In the genomic region with DNA sequence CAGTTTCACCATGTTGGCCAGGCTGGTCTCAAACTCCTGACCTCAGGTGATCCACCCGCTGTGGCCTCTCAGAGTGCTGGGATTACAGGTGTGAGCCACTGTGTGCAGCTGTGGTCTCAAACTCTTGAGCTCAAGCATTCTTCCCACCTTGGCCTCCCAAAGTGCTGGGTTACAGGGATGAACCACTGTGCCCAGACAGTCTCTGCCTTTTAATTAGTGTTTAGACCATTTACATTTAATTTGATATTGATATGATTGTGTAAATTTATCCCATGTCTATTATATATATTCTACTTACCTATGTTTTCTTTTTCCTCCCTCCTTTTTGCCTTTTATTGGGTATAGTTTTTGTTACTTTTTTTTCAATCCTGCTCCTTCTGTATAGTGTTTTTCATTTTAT, we compare ENCODE assay signal across 18 cellular contexts. TPM values are rescaled to one million over a fixed set of nuclear protein-coding genes. Genes with fewer than 3 reads are reported as not detected.
DNase-seq lines count a peak whose midpoint lies in the region; ATAC-seq, FAIRE-seq and TF ChIP-seq lines count a peak whose summit lies in the region.
"Had no signal": no experiment of that assay in that cellular context is flagged by ENCODE, and none has a peak within 500 bp of the region (broad histone marks: within the 10 kb centered on the region; RNA-seq: fewer than 3 reads in every experiment).

No MANE protein-coding gene starts in this region.

- intact Hi-C loops in activated CD4-positive, alpha-beta T cell treated with anti-CD3 and anti-CD28 coated beads, Interleukin-2, amount 10 ng/mL, durations not matched to agents 24 days and 14 days (cut with micrococcal nuclease): no loop called here
- intact Hi-C loops in GM12878 (cut with micrococcal nuclease; ENCODE audit: unreplicated experiment): no loop called here
- intact Hi-C loops in sciatic nerve (cut with DNase I): no loop called here

- H3K4me3 ChIP-seq in Loucy (ENCODE audit: low read length, poor library complexity, severe bottlenecking): no peak overlapping the region
- 0 out of 2 replicates have a peak overlapping the region, but pooled peaks have one; percentile 90 for H3K4me3 ChIP-seq in GM12878
- H3K4me3 ChIP-seq: mucosa of descending colon had no signal

- no peak for DNase-seq in activated CD4-positive, alpha-beta T cell treated with anti-CD3 and anti-CD28 coated beads, Interleukin-2, amount 10 ng/mL, durations not matched to agents 24 days and 14 days
- DNase-seq in activated CD4-positive, alpha-beta T cell treated with anti-CD3 and anti-CD28 coated beads for 1 hour: no peak
- DNase-seq in GM12878 (ENCODE audit: low read depth, low spot score): no peak
- no peak for DNase-seq in neural crest cell (ENCODE audit: low read depth, low spot score)
- DNase-seq in sciatic nerve (ENCODE audit: low spot score): no peak
- no peak for DNase-seq in NCI-H1417 (lab: John Stamatoyannopoulos, UW)
- DNase-seq: amygdala; KG1; mucosa of descending colon; NCI-H1105 treated with DMSO at 0.1 percent for 48 hours; posterior cingulate gyrus; Right ventricle myocardium superior; stimulated activated CD4-positive, alpha-beta T cell treated with anti-CD3 and anti-CD28 coated beads, Interleukin-12 subunit alpha, Interleukin-12 subunit beta, amount 100 ng/mL, for 4 hours had no signal

- H3K27ac ChIP-seq in GM12878 (ENCODE audit: control insufficient read depth, insufficient read depth): no peak overlapping the region
- H3K27ac ChIP-seq: epithelial cell of prostate had no signal

- H4K20me1 ChIP-seq in Loucy (ENCODE audit: insufficient read depth, low read length, poor library complexity, severe bottlenecking) (no peaks in the 10 kb centered on the region), GM12878 (ENCODE audit: control insufficient read depth, insufficient read depth) (no peaks in the 10 kb centered on the region)

- no peak overlapping the region for H3K27ac Mint-ChIP-seq in activated CD4-positive, alpha-beta T cell treated with anti-CD3 and anti-CD28 coated beads, Interleukin-2, amount 10 ng/mL, durations not matched to agents 24 days and 14 days
- no peak overlapping the region for H3K27ac Mint-ChIP-seq in neural crest cell (ENCODE audit: unreplicated experiment)

- H3K9ac ChIP-seq in Loucy (ENCODE audit: low read depth, low read length, poor library complexity, severe bottlenecking) (no peak overlapping the region), GM12878 (ENCODE audit: control insufficient read depth, insufficient read depth, low read length) (no peak overlapping the region)

- no peaks in the 10 kb centered on the region for H3K9me2 ChIP-seq in Loucy (replicated peaks; ENCODE audit: low read depth, low read length)

- RAD21 ChIA-PET in GM12878 (lab: Charles Lee; ENCODE audit: unreplicated experiment): interaction anchor here (1.8 to 2.4 kb wide), 2 partner anchors 28 to 498 kb away, joined by 7 to 20 read pairs; partner anchors contain the start of genes FAM98C, MRPS12 and SARS2

- H3K9me3 ChIP-seq in Loucy (ENCODE audit: insufficient read depth, low read depth, low read length): no peaks in the 10 kb centered on the region
- H3K9me3 ChIP-seq in GM12878 (replicated peaks; ENCODE audit: control insufficient read depth, insufficient read depth, low read length): no peaks in the 10 kb centered on the region; the same call in 2 of the 3 replicates
- H3K9me3 ChIP-seq: mucosa of descending colon had no signal

- SMC1A ChIA-PET in GM12878 (lab: Charles Lee; ENCODE audit: uncharacterized antibody, unreplicated experiment): interaction anchor here (1.2 kb wide), 1 partner anchor 35 kb away, joined by 5 read pairs; no protein-coding TSS in a partner anchor

- TF ChIP-seq POLR2A in GM12878 (IDR thresholded peaks at IDR 0.05; ENCODE audit: low read depth, low read length): no peak

- H3K4me2 ChIP-seq in Loucy (ENCODE audit: low read depth, low read length, poor library complexity, severe bottlenecking) (peak overlapping the region; percentile 92), GM12878 (ENCODE audit: control insufficient read depth, insufficient read depth) (peak overlapping the region; percentile 15; the same call in 1 of the 2 replicates)

- no peak for ATAC-seq in GM12878
- no peak for ATAC-seq in sciatic nerve
- ATAC-seq in GM18502 (IDR thresholded peaks at IDR 0.05; ENCODE audit: poor library complexity, unreplicated experiment): no peak
- ATAC-seq: mucosa of descending colon had no signal

- no peak for TF ChIP-seq EP300 in GM12878 (IDR thresholded peaks at IDR 0.05; ENCODE audit: borderline replicate concordance in 1 of 2, control insufficient read depth in 1 of 2, low read depth in 2 of 2, low read length in 2 of 2)

- H3K4me1 Mint-ChIP-seq in activated CD4-positive, alpha-beta T cell treated with anti-CD3 and anti-CD28 coated beads, Interleukin-2, amount 10 ng/mL, durations not matched to agents 24 days and 14 days: peaks cover 35% of the 10 kb centered on the region
- H3K4me1 Mint-ChIP-seq in neural crest cell: peaks cover 32% of the 10 kb centered on the region

- H3F3A ChIP-seq in Loucy (ENCODE audit: low read depth): no peaks in the 10 kb centered on the region

- H3K4me3 Mint-ChIP-seq in activated CD4-positive, alpha-beta T cell treated with anti-CD3 and anti-CD28 coated beads, Interleukin-2, amount 10 ng/mL, durations not matched to agents 24 days and 14 days: peak overlapping the region; percentile 66
- peak overlapping the region; percentile 93 for H3K4me3 Mint-ChIP-seq in neural crest cell

- no peaks in the 10 kb centered on the region for H3K27me3 Mint-ChIP-seq in activated CD4-positive, alpha-beta T cell treated with anti-CD3 and anti-CD28 coated beads, Interleukin-2, amount 10 ng/mL, durations not matched to agents 24 days and 14 days
- no peaks in the 10 kb centered on the region for H3K27me3 Mint-ChIP-seq in neural crest cell (ENCODE audit: low read depth)

- FAIRE-seq in GM12878 (lab: Jason Lieb, UNC): no peak
- FAIRE-seq: A204.1, keratinocyte had no signal

- TF ChIP-seq RAD21 in GM12878 (IDR thresholded peaks at IDR 0.05; ENCODE audit: insufficient read depth, low read depth, low read length): no peak

- peaks cover 18% of the 10 kb centered on the region for H3K79me2 ChIP-seq in Loucy (ENCODE audit: insufficient read depth, low read length)
- peaks cover 22% of the 10 kb centered on the region for H3K79me2 ChIP-seq in GM12878 (ENCODE audit: control insufficient read depth, insufficient read depth, low read length)

- in situ Hi-C loops in GM12878 (cut with MboI): no loop called here

- no peaks in the 10 kb centered on the region for H3K9me3 Mint-ChIP-seq in activated CD4-positive, alpha-beta T cell treated with anti-CD3 and anti-CD28 coated beads, Interleukin-2, amount 10 ng/mL, durations not matched to agents 24 days and 14 days
- H3K9me3 Mint-ChIP-seq in neural crest cell: no peaks in the 10 kb centered on the region

- TF ChIP-seq CTCF in Loucy (conservative IDR thresholded peaks at IDR 0.05; ENCODE audit: low read length) (no peak), GM12878 (IDR thresholded peaks at IDR 0.05 in 2 of 3, conservative IDR thresholded peaks at IDR 0.05 in 1 of 3; ENCODE audit: control insufficient read depth in 2 of 3, extremely low read depth in 1 of 3, insufficient read depth in 1 of 3, low read depth in 3 of 3, low read length in 3 of 3) (no peak), neural crest cell (conservative IDR thresholded peaks at IDR 0.05) (no peak)

- H2AFZ ChIP-seq in Loucy (ENCODE audit: low read length) (no peak overlapping the region), GM12878 (ENCODE audit: control insufficient read depth, low read depth, low read length) (no peak overlapping the region)

- peaks cover 33% of the 10 kb centered on the region for H3K36me3 Mint-ChIP-seq in activated CD4-positive, alpha-beta T cell treated with anti-CD3 and anti-CD28 coated beads, Interleukin-2, amount 10 ng/mL, durations not matched to agents 24 days and 14 days (ENCODE audit: low read depth)
- peaks cover 2% of the 10 kb centered on the region for H3K36me3 Mint-ChIP-seq in neural crest cell (ENCODE audit: low read depth)

- no peaks in the 10 kb centered on the region for H3K27me3 ChIP-seq in Loucy (ENCODE audit: insufficient read depth, low read length, poor library complexity, severe bottlenecking)
- no peaks in the 10 kb centered on the region for H3K27me3 ChIP-seq in GM12878 (replicated peaks in 1 of 2; ENCODE audit: control insufficient read depth in 2 of 2, insufficient read depth in 2 of 2, low read length in 1 of 2)

- CTCF ChIA-PET in GM12878 (lab: Yijun Ruan, JAX): interaction anchor here (2.0 to 3.7 kb wide), 4 partner anchors 14 to 499 kb away, joined by 5 to 50 read pairs (median 15); partner anchors contain the start of genes FAM98C, MRPS12 and SARS2

- no TSS peak for BruUV-seq in GM12878 (replicated peaks; lab: Mats Ljungman, UMichigan)

- H3K4me1 ChIP-seq in Loucy (ENCODE audit: insufficient read depth, low read length, poor library complexity, severe bottlenecking) (peaks cover 17% of the 10 kb centered on the region), GM12878 (ENCODE audit: control insufficient read depth, insufficient read depth, low read length) (peaks cover 5% of the 10 kb centered on the region)

- POLR2A ChIA-PET in GM12878 (lab: Charles Lee): interaction anchor here (0.6 kb wide), 1 partner anchor 109 kb away, joined by 3 read pairs; no protein-coding TSS in a partner anchor

- 100% methylated on average over 1 of the region's 1 CpG for whole genome bisulfite sequencing in GM12878 (ENCODE audit: insufficient coverage, insufficient replicate concordance, low lambda C conversion rate, missing lambda C conversion rate)

- no peaks in the 10 kb centered on the region; the same call in 1 of the 2 replicates for H3K36me3 ChIP-seq in Loucy (ENCODE audit: insufficient read depth, low read length)
- peaks cover 7 to 8% of the 10 kb centered on the region in 2 experiments; a peak in 3 of 4 replicates for H3K36me3 ChIP-seq in GM12878 (ENCODE audit: control insufficient read depth in 2 of 2, insufficient read depth in 2 of 2, low read length in 1 of 2)

RNA-seq across cellular contexts. Expression of gene NFKBIB, which starts 1.9 kb away (rescaled TPM):
- total RNA-seq in activated CD4-positive, alpha-beta T cell treated with anti-CD3 and anti-CD28 coated beads, Interleukin-2, amount 10 ng/mL, durations not matched to agents 24 days and 14 days: 89.2 and 89.7 TPM in 2 replicates
- 5.3 and 5.4 TPM in 2 replicates for total RNA-seq in GM12878 (2013; cell fraction: nucleolus; rRNA removed)
- 45.0 and 52.2 TPM in 2 replicates for total RNA-seq in GM12878 (2014; rRNA removed)
- 11.0 and 11.7 TPM in 2 replicates for total RNA-seq in GM12878 (2014; rRNA removed; fragmentation: Illumina TruSeq; extraction: Trizol)
- total RNA-seq in GM12878 (2021): 47.6 and 54.6 TPM in 2 replicates
- polyA plus RNA-seq in GM12878 (2011; ENCODE audit: low read depth): 7.9 TPM
- polyA plus RNA-seq in GM12878 (2011; rRNA removed): 12.4 and 25.7 TPM in 2 replicates
- polyA plus RNA-seq in GM12878 (2011; cell fraction: cytosol; rRNA removed): 39.6 and 60.6 TPM in 2 replicates
- polyA plus RNA-seq in GM12878 (2011; cell fraction: nucleus; rRNA removed): 19.5 and 32.3 TPM in 2 replicates
- polyA plus RNA-seq in GM12878 (2012): 25.0 and 28.6 TPM in 2 replicates
- 3.7 and 8.6 TPM in 2 replicates for polyA plus RNA-seq in GM12878 (2014; fragmentation: Illumina TruSeq; extraction: Trizol)
- 1 to 10 TPM; 1.2 to 4.3 TPM for polyA plus RNA-seq in GM12878 (2014; fragmentation: Nextera tagmentation; extraction: Ambion mirVana)
- 60.9 and 74.0 TPM in 2 replicates for polyA plus RNA-seq in GM12878 (2014; rRNA removed)
- polyA plus RNA-seq in GM12878 (2016; fragmentation: Nextera tagmentation; extraction: Ambion mirVana): 10 to 100 TPM; 36.3 to 43.5 TPM
- 4.7 and 10.3 TPM in 2 replicates for polyA minus RNA-seq in GM12878 (2011; rRNA and poly(A)+ RNA removed)
- polyA minus RNA-seq in GM12878 (2011; cell fraction: cytosol; rRNA and poly(A)+ RNA removed): 7.4 and 8.5 TPM in 2 replicates
- polyA minus RNA-seq in GM12878 (2011; cell fraction: nucleus; rRNA and poly(A)+ RNA removed): 2.5 and 3.3 TPM in 2 replicates
- 19.9 and 21.2 TPM in 2 replicates for total RNA-seq in neural crest cell
- 14.6 TPM for total RNA-seq in sciatic nerve

RNA-seq across cellular contexts. Expression of gene SIRT2, which starts 2.3 kb away (rescaled TPM):
- total RNA-seq in activated CD4-positive, alpha-beta T cell treated with anti-CD3 and anti-CD28 coated beads, Interleukin-2, amount 10 ng/mL, durations not matched to agents 24 days and 14 days: 23.6 and 30.1 TPM in 2 replicates
- 29.3 and 37.0 TPM in 2 replicates for total RNA-seq in GM12878 (2013; cell fraction: nucleolus; rRNA removed)
- 27.6 and 29.5 TPM in 2 replicates for total RNA-seq in GM12878 (2014; rRNA removed)
- 14.6 and 15.9 TPM in 2 replicates for total RNA-seq in GM12878 (2014; rRNA removed; fragmentation: Illumina TruSeq; extraction: Trizol)
- total RNA-seq in GM12878 (2021): 22.4 and 22.9 TPM in 2 replicates
- 12.6 TPM for polyA plus RNA-seq in GM12878 (2011; ENCODE audit: low read depth)
- polyA plus RNA-seq in GM12878 (2011; rRNA removed): 16.5 and 38.7 TPM in 2 replicates
- polyA plus RNA-seq in GM12878 (2011; cell fraction: cytosol; rRNA removed): 38.0 and 39.8 TPM in 2 replicates
- polyA plus RNA-seq in GM12878 (2011; cell fraction: nucleus; rRNA removed): 63.6 and 64.7 TPM in 2 replicates
- polyA plus RNA-seq in GM12878 (2012): 24.6 and 26.6 TPM in 2 replicates
- 16.3 and 25.4 TPM in 2 replicates for polyA plus RNA-seq in GM12878 (2014; fragmentation: Illumina TruSeq; extraction: Trizol)
- polyA plus RNA-seq in GM12878 (2014; fragmentation: Nextera tagmentation; extraction: Ambion mirVana): 1 to 10 TPM; 1.4 to 5.1 TPM
- polyA plus RNA-seq in GM12878 (2014; rRNA removed): 21.4 and 25.5 TPM in 2 replicates
- polyA plus RNA-seq in GM12878 (2016; fragmentation: Nextera tagmentation; extraction: Ambion mirVana): 10 to 100 TPM; 25.6 to 27.5 TPM
- polyA minus RNA-seq in GM12878 (2011; rRNA and poly(A)+ RNA removed): 19.3 and 27.0 TPM in 2 replicates
- polyA minus RNA-seq in GM12878 (2011; cell fraction: cytosol; rRNA and poly(A)+ RNA removed): 7.1 and 10.3 TPM in 2 replicates
- 14.6 and 19.6 TPM in 2 replicates for polyA minus RNA-seq in GM12878 (2011; cell fraction: nucleus; rRNA and poly(A)+ RNA removed)
- total RNA-seq in neural crest cell: 27.4 and 28.9 TPM in 2 replicates
- total RNA-seq in sciatic nerve: 86.4 TPM

RNA-seq across cellular contexts. Expression of gene CCER2, which starts 10.3 kb away (rescaled TPM):
- 0.77 and 0.97 TPM in 2 replicates for total RNA-seq in activated CD4-positive, alpha-beta T cell treated with anti-CD3 and anti-CD28 coated beads, Interleukin-2, amount 10 ng/mL, durations not matched to agents 24 days and 14 days
- total RNA-seq in GM12878 (2013; cell fraction: nucleolus; rRNA removed): 1.2 TPM in 1 of 2 replicates, not detected in the other
- 0.28 and 0.33 TPM in 2 replicates for total RNA-seq in GM12878 (2014; rRNA removed)
- 0.27 and 0.37 TPM in 2 replicates for total RNA-seq in GM12878 (2014; rRNA removed; fragmentation: Illumina TruSeq; extraction: Trizol)
- total RNA-seq in GM12878 (2021): 0.21 and 0.56 TPM in 2 replicates
- polyA plus RNA-seq in GM12878 (2011; ENCODE audit: low read depth): 0.39 TPM
- polyA plus RNA-seq in GM12878 (2011; rRNA removed): 0.13 and 0.23 TPM in 2 replicates
- polyA plus RNA-seq in GM12878 (2011; cell fraction: cytosol; rRNA removed): 0.25 and 0.50 TPM in 2 replicates
- 2.4 and 3.5 TPM in 2 replicates for polyA plus RNA-seq in GM12878 (2011; cell fraction: nucleus; rRNA removed)
- 0.53 and 1.3 TPM in 2 replicates for polyA plus RNA-seq in GM12878 (2012)
- polyA plus RNA-seq in GM12878 (2014; fragmentation: Illumina TruSeq; extraction: Trizol): 0.62 TPM in 1 of 2 replicates, not detected in the other
- polyA plus RNA-seq in GM12878 (2014; fragmentation: Nextera tagmentation; extraction: Ambion mirVana): under 1 TPM; 0.26 TPM
- polyA plus RNA-seq in GM12878 (2014; rRNA removed): 0.55 and 1.4 TPM in 2 replicates
- under 1 TPM; 0.19 to 0.59 TPM for polyA plus RNA-seq in GM12878 (2016; fragmentation: Nextera tagmentation; extraction: Ambion mirVana)
- not detected in 2 replicates for polyA minus RNA-seq in GM12878 (2011; rRNA and poly(A)+ RNA removed)
- not detected in 2 replicates for polyA minus RNA-seq in GM12878 (2011; cell fraction: cytosol; rRNA and poly(A)+ RNA removed)
- not detected in 2 replicates for polyA minus RNA-seq in GM12878 (2011; cell fraction: nucleus; rRNA and poly(A)+ RNA removed)
- 1.4 and 2.0 TPM in 2 replicates for total RNA-seq in neural crest cell
- total RNA-seq in sciatic nerve: 0.80 TPM
- total RNA-seq: Right ventricle myocardium superior had no signal

RNA-seq across cellular contexts. Expression of gene RINL, which starts 23.6 kb away (rescaled TPM):
- total RNA-seq in activated CD4-positive, alpha-beta T cell treated with anti-CD3 and anti-CD28 coated beads, Interleukin-2, amount 10 ng/mL, durations not matched to agents 24 days and 14 days: 62.7 and 68.9 TPM in 2 replicates
- total RNA-seq in GM12878 (2013; cell fraction: nucleolus; rRNA removed): 42.0 and 48.1 TPM in 2 replicates
- total RNA-seq in GM12878 (2014; rRNA removed) (50.8 and 55.1 TPM in 2 replicates), GM12878 (2014; rRNA removed; fragmentation: Illumina TruSeq; extraction: Trizol) (35.6 and 37.8 TPM in 2 replicates), GM12878 (2021) (51.3 and 54.9 TPM in 2 replicates), neural crest cell (1.4 and 1.6 TPM in 2 replicates), sciatic nerve (9.6 TPM)
- 13.3 TPM for polyA plus RNA-seq in GM12878 (2011; ENCODE audit: low read depth)
- polyA plus RNA-seq in GM12878 (2011; rRNA removed) (44.4 and 64.2 TPM in 2 replicates), GM12878 (2014; fragmentation: Illumina TruSeq; extraction: Trizol) (29.7 and 36.4 TPM in 2 replicates), GM12878 (2014; fragmentation: Nextera tagmentation; extraction: Ambion mirVana) (10 to 100 TPM; 14.5 to 16.3 TPM), GM12878 (2014; rRNA removed) (54.8 and 62.4 TPM in 2 replicates), GM12878 (2016; fragmentation: Nextera tagmentation; extraction: Ambion mirVana) (10 to 100 TPM; 46.3 to 48.9 TPM)
- polyA plus RNA-seq in GM12878 (2011; cell fraction: cytosol; rRNA removed): 67.4 and 81.2 TPM in 2 replicates
- 88.4 and 106 TPM in 2 replicates for polyA plus RNA-seq in GM12878 (2011; cell fraction: nucleus; rRNA removed)
- polyA plus RNA-seq in GM12878 (2012): 33.6 and 41.0 TPM in 2 replicates
- polyA minus RNA-seq in GM12878 (2011; rRNA and poly(A)+ RNA removed): 30.0 and 57.5 TPM in 2 replicates
- 15.6 and 23.4 TPM in 2 replicates for polyA minus RNA-seq in GM12878 (2011; cell fraction: cytosol; rRNA and poly(A)+ RNA removed)
- 32.0 and 54.9 TPM in 2 replicates for polyA minus RNA-seq in GM12878 (2011; cell fraction: nucleus; rRNA and poly(A)+ RNA removed)

RNA-seq across cellular contexts. Expression of gene SARS2, which starts 28.9 kb away (rescaled TPM):
- total RNA-seq in activated CD4-positive, alpha-beta T cell treated with anti-CD3 and anti-CD28 coated beads, Interleukin-2, amount 10 ng/mL, durations not matched to agents 24 days and 14 days: 41.6 and 42.6 TPM in 2 replicates
- total RNA-seq in GM12878 (2013; cell fraction: nucleolus; rRNA removed): 36.5 and 40.6 TPM in 2 replicates
- total RNA-seq in GM12878 (2014; rRNA removed) (33.7 and 34.1 TPM in 2 replicates), GM12878 (2014; rRNA removed; fragmentation: Illumina TruSeq; extraction: Trizol) (18.5 and 21.4 TPM in 2 replicates), GM12878 (2021) (35.9 and 38.2 TPM in 2 replicates), neural crest cell (54.1 and 58.5 TPM in 2 replicates), sciatic nerve (17.9 TPM)
- 15.0 TPM for polyA plus RNA-seq in GM12878 (2011; ENCODE audit: low read depth)
- polyA plus RNA-seq in GM12878 (2011; rRNA removed) (9.1 and 20.9 TPM in 2 replicates), GM12878 (2014; fragmentation: Illumina TruSeq; extraction: Trizol) (7.3 and 19.0 TPM in 2 replicates), GM12878 (2014; fragmentation: Nextera tagmentation; extraction: Ambion mirVana) (1 to 10 TPM; 2.6 to 7.8 TPM), GM12878 (2014; rRNA removed) (50.3 and 77.8 TPM in 2 replicates), GM12878 (2016; fragmentation: Nextera tagmentation; extraction: Ambion mirVana) (10 to 100 TPM; 35.8 to 42.7 TPM)
- 24.2 and 40.9 TPM in 2 replicates for polyA plus RNA-seq in GM12878 (2011; cell fraction: cytosol; rRNA removed)
- 148 and 173 TPM in 2 replicates for polyA plus RNA-seq in GM12878 (2011; cell fraction: nucleus; rRNA removed)
- polyA plus RNA-seq in GM12878 (2012): 23.8 and 28.3 TPM in 2 replicates
- 11.6 and 33.9 TPM in 2 replicates for polyA minus RNA-seq in GM12878 (2011; rRNA and poly(A)+ RNA removed)
- 16.7 and 21.9 TPM in 2 replicates for polyA minus RNA-seq in GM12878 (2011; cell fraction: cytosol; rRNA and poly(A)+ RNA removed)
- 18.9 and 29.1 TPM in 2 replicates for polyA minus RNA-seq in GM12878 (2011; cell fraction: nucleus; rRNA and poly(A)+ RNA removed)
